In the genomic region with DNA sequence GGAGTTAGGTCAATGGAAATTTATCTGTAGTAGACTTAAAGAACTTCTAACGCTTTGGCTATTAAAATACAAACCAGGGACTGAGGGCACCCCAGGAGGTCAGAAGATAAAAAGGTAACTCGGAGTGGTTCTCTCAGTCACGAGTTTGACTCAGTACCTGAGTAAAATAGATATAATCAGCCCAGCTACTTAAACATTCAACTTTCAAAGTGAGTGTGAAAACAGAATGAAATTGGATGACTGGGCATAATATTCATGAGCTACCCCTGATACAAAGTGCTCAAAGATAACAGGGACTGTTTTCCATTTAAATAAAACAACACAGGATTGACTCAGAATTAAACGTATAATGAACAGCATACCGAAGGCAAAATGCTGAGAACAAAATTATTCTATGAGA, we compare ENCODE assay signal across 19 cellular contexts.
DNase-seq lines count a peak whose midpoint lies in the region; ATAC-seq and TF ChIP-seq lines count a peak whose summit lies in the region.
"Had no signal": no experiment of that assay in that cellular context is flagged by ENCODE, and none has a peak within 500 bp of the region (broad histone marks: within the 10 kb centered on the region; RNA-seq: fewer than 3 reads in every experiment).

No MANE protein-coding gene starts in this region.

- no peak overlapping the region for H3K4ac ChIP-seq in mesendoderm (ENCODE audit: low read depth, low read length)

- peak overlapping the region; percentile 59; the same call in 1 of the 2 replicates for H3K4me2 ChIP-seq in OCI-LY1 (ENCODE audit: low read length)
- no peak overlapping the region for H3K4me2 ChIP-seq in mesendoderm (ENCODE audit: low read length)

- H3K27me3 ChIP-seq in OCI-LY1 (ENCODE audit: insufficient read depth, low read length) (no peaks in the 10 kb centered on the region), mesendoderm (ENCODE audit: insufficient read depth, low read length, poor library complexity) (no peaks in the 10 kb centered on the region)
- H3K27me3 ChIP-seq: SJSA1, transverse colon had no signal

- H2AFZ ChIP-seq in OCI-LY1 (ENCODE audit: low read length): no peak overlapping the region

- H2BK15ac ChIP-seq in mesendoderm (replicated peaks; ENCODE audit: low read depth): no peak overlapping the region

- H4K20me1 ChIP-seq in OCI-LY1 (ENCODE audit: insufficient read depth, low read length): no peaks in the 10 kb centered on the region

- peaks cover 5% of the 10 kb centered on the region; the same call in 1 of the 2 replicates for H3F3A ChIP-seq in OCI-LY1 (ENCODE audit: insufficient read depth, low read length)

- peak; percentile 94 to 97 for ATAC-seq in activated CD4-positive, CD25-positive, alpha-beta regulatory T cell treated with anti-CD3 and anti-CD28 coated beads, Interleukin-2, amount 50 U/mL, for 24 hours
- ATAC-seq in HG02870 (IDR thresholded peaks at IDR 0.05; ENCODE audit: unreplicated experiment) (peak; percentile 65), GM18505 (IDR thresholded peaks at IDR 0.05; ENCODE audit: unreplicated experiment) (no peak), GM18517 (IDR thresholded peaks at IDR 0.05; ENCODE audit: unreplicated experiment) (no peak)
- ATAC-seq: activated naive CD8-positive, alpha-beta T cell treated with anti-CD3 and anti-CD28 coated beads, Interleukin-2, amount 50 U/mL, for 24 hours had no signal

- no peaks in the 10 kb centered on the region for H3K9me3 ChIP-seq in OCI-LY1 (ENCODE audit: low read length)
- H3K9me3 ChIP-seq: SJSA1, transverse colon had no signal

- H3K23ac ChIP-seq in mesendoderm (ENCODE audit: low read length): no peak overlapping the region

- WGBS in mesendoderm (ENCODE audit: extremely low coverage, insufficient coverage, low lambda C conversion rate): no CpG with 5 or more reads among the region's 5 CpGs

- no peak overlapping the region for H3K56ac ChIP-seq in mesendoderm (ENCODE audit: low read length)

- H3K4me1 ChIP-seq in OCI-LY1 (ENCODE audit: insufficient read depth, low read length, severe bottlenecking) (peaks cover 61% of the 10 kb centered on the region), mesendoderm (ENCODE audit: control insufficient read depth, low read depth, low read length) (peaks cover 18% of the 10 kb centered on the region)

- DNase-seq in activated CD4-positive, CD25-positive, alpha-beta regulatory T cell treated with anti-CD3 and anti-CD28 coated beads, Interleukin-2, amount 50 U/mL, for 72 hours: no peak
- DNase-seq in mesendoderm: peak; percentile 81
- no peak for DNase-seq in NCI-H774 (lab: John Stamatoyannopoulos, UW)
- DNase-seq: activated CD4-positive, alpha-beta T cell treated with anti-CD3 and anti-CD28 coated beads, Interleukin-2, amount 50 U/mL, for 1 hour; activated effector memory CD4-positive, alpha-beta T cell treated with anti-CD3 and anti-CD28 coated beads, Interleukin-2, amount 50 U/mL, for 16 hours; activated naive CD8-positive, alpha-beta T cell treated with anti-CD3 and anti-CD28 coated beads, Interleukin-2, amount 50 U/mL, for 24 hours; H9; kidney glomerular epithelial cell; NCI-H187 treated with DMSO at 0.1 percent for 48 hours; NCI-H524 treated with DMSO at 0.1 percent for 48 hours; posterior cingulate gyrus; transverse colon had no signal

- H3K79me2 ChIP-seq in OCI-LY1 (ENCODE audit: insufficient read depth, low read length): 0 out of 2 replicates have a peak, but pooled peaks cover 4% of the 10 kb centered on the region
- peaks cover 15% of the 10 kb centered on the region for H3K79me2 ChIP-seq in mesendoderm (ENCODE audit: control insufficient read depth, insufficient read depth, low read length)

- no peak overlapping the region for H4K8ac ChIP-seq in mesendoderm (ENCODE audit: low read depth, low read length)

- H3K9ac ChIP-seq in OCI-LY1 (ENCODE audit: low read length): no peak overlapping the region
- no peak overlapping the region for H3K9ac ChIP-seq in mesendoderm (ENCODE audit: low read length)

- peak overlapping the region; percentile 87 for H3K27ac ChIP-seq in OCI-LY1 (ENCODE audit: low read depth, low read length, poor library complexity, severe bottlenecking)
- no peak overlapping the region for H3K27ac ChIP-seq in mesendoderm (ENCODE audit: low read depth, low read length)
- H3K27ac ChIP-seq: 22Rv1, SJSA1, transverse colon had no signal

- H3K36me3 ChIP-seq in OCI-LY1 (ENCODE audit: insufficient read depth, low read length) (peaks cover 21% of the 10 kb centered on the region; the same call in 1 of the 2 replicates), mesendoderm (ENCODE audit: control insufficient read depth, insufficient read depth, low read length) (peaks cover 2% of the 10 kb centered on the region)
- H3K36me3 ChIP-seq: SJSA1 had no signal

- H3K9me2 ChIP-seq in OCI-LY1 (ENCODE audit: low read depth, low read length): no peaks in the 10 kb centered on the region

- no peak overlapping the region for H3K4me3 ChIP-seq in OCI-LY1 (ENCODE audit: low read depth, low read length, poor library complexity, severe bottlenecking)
- H3K4me3 ChIP-seq in mesendoderm (ENCODE audit: low read length): no peak overlapping the region
- H3K4me3 ChIP-seq: SJSA1, transverse colon had no signal

- H4K5ac ChIP-seq in mesendoderm (ENCODE audit: low read length): no peak overlapping the region

- H2AK5ac ChIP-seq in mesendoderm (ENCODE audit: low read length): no peak overlapping the region

- no peak overlapping the region for H2BK120ac ChIP-seq in mesendoderm (ENCODE audit: low read depth, low read length)

- no peak overlapping the region for H3K18ac ChIP-seq in mesendoderm (ENCODE audit: low read length)

- TF ChIP-seq POLR2A in GM18505 (IDR thresholded peaks at IDR 0.05; ENCODE audit: borderline replicate concordance, extremely low read depth, insufficient read depth, insufficient read length): no peak

- H3K79me1 ChIP-seq in mesendoderm (ENCODE audit: low read length): peaks cover 8% of the 10 kb centered on the region

- H2BK5ac ChIP-seq in mesendoderm (ENCODE audit: low read length): no peak overlapping the region

- TF ChIP-seq CTCF in OCI-LY1 (IDR thresholded peaks at IDR 0.05; ENCODE audit: low read length): no peak

Comparison
In these comparisons a context has a peak if more than half of its experiments do, and no peak if none do; other contexts are left out.
1. ATAC-seq: peak in activated CD4-positive, CD25-positive, alpha-beta regulatory T cell treated with anti-CD3 and anti-CD28 coated beads, Interleukin-2, amount 50 U/mL, for 24 hours (2 of 2) and HG02870 (single experiment); none in GM18505 (single experiment) and GM18517 (single experiment).